13 cellular contexts compared by ENCODE assay signal in the genomic region with DNA sequence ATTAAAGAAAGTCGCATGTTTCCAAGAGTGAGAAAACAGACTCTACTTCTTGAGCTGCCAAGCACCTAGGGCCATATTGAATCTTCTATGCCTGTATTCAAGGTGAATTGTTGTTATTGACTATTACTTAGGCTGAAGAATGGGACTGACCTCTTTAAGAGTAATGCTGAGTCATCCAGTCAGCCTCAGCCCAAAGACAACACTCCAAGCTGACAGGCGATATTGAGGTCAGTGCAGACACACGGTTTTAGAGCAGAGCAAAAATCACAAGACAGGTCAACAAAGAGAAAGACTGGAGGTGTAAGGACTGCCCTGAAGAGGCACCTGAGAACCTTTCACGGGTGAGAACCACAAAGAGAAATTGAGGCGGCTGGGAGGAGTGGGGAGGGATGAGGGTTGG.
DNase-seq lines count a peak whose midpoint lies in the region; ATAC-seq and TF ChIP-seq lines count a peak whose summit lies in the region.
"Had no signal": no experiment of that assay in that cellular context is flagged by ENCODE, and none has a peak within 500 bp of the region (broad histone marks: within the 10 kb centered on the region; RNA-seq: fewer than 3 reads in every experiment).

No MANE protein-coding gene starts in this region.

- H3K18ac ChIP-seq in IMR-90 (ENCODE audit: low read depth, low read length): no peak overlapping the region

- H3K9me1 ChIP-seq in IMR-90 (ENCODE audit: insufficient read depth, low read length): no peaks in the 10 kb centered on the region

- no peaks in the 10 kb centered on the region for H3K9me3 ChIP-seq in IMR-90 (ENCODE audit: control insufficient read depth, insufficient read depth, low read length)
- H3K9me3 ChIP-seq in HAP-1: no peaks in the 10 kb centered on the region
- H3K9me3 ChIP-seq: esophagus squamous epithelium had no signal

- H3K4me1 ChIP-seq in IMR-90 (ENCODE audit: control insufficient read depth, insufficient read depth, low read length) (peaks cover 2% of the 10 kb centered on the region; the same call in 1 of the 2 replicates), HAP-1 (no peaks in the 10 kb centered on the region)
- H3K4me1 ChIP-seq: lower lobe of right lung had no signal

- H2BK15ac ChIP-seq in IMR-90 (ENCODE audit: low read depth, low read length): no peak overlapping the region

- in situ Hi-C loops in IMR-90 (cut with MboI; ENCODE audit: low sequenced_read_pairs) (no loop called here), brain microvascular endothelial cell (cut with HindIII; ENCODE audit: low pct_ligation_motif_present, low sequenced_read_pairs) (no loop called here), HAP-1 (cut with MboI; ENCODE audit: low sequenced_read_pairs) (no loop called here)

- no peak overlapping the region for H2AK5ac ChIP-seq in IMR-90 (ENCODE audit: low read depth, low read length)

- dilution Hi-C loops in IMR-90 (cut with HindIII; ENCODE audit: low sequenced_read_pairs, unreplicated experiment): no loop called here

- no peak overlapping the region for H3K9ac ChIP-seq in IMR-90 (ENCODE audit: low read depth, low read length)

- no peak overlapping the region for H4K8ac ChIP-seq in IMR-90 (ENCODE audit: low read depth in 2 of 2, low read length in 2 of 2)

- POLR2A ChIA-PET in IMR-90 (lab: Charles Lee; ENCODE audit: unreplicated experiment): no interaction called here

- H3K4me3 ChIP-seq in AG09309 (ENCODE audit: control insufficient read depth, low read depth, low read length) (no peak overlapping the region), IMR-90 (ENCODE audit: insufficient read depth, low read depth, low read length) (no peak overlapping the region), brain microvascular endothelial cell (ENCODE audit: low read depth, low read length) (no peak overlapping the region), HAP-1 (no peak overlapping the region)
- H3K4me3 ChIP-seq: esophagus squamous epithelium, lower lobe of right lung, sigmoid colon had no signal

- CTCF ChIA-PET in IMR-90 (lab: Yijun Ruan, JAX): interaction anchor here (0.7 kb wide), 1 partner anchor 126 kb away, joined by 3 read pairs; no protein-coding TSS in a partner anchor

- no peak overlapping the region for H3K4me2 ChIP-seq in IMR-90 (ENCODE audit: low read depth, low read length)

- TF ChIP-seq CTCF in AG09309 (IDR thresholded peaks at IDR 0.05; ENCODE audit: control insufficient read depth, insufficient read depth, low read depth, low read length, missing control alignments) (no peak), IMR-90 (conservative IDR thresholded peaks at IDR 0.05; ENCODE audit: low read depth, low read length) (no peak), brain microvascular endothelial cell (IDR thresholded peaks at IDR 0.05; ENCODE audit: low read depth, low read length, missing control alignments) (no peak)

- H3K36me3 ChIP-seq in IMR-90 (ENCODE audit: control insufficient read depth, insufficient read depth, low read length) (no peaks in the 10 kb centered on the region), brain microvascular endothelial cell (replicated peaks) (no peaks in the 10 kb centered on the region), HAP-1 (replicated peaks) (no peaks in the 10 kb centered on the region)
- H3K36me3 ChIP-seq: esophagus squamous epithelium, lower lobe of right lung, sigmoid colon had no signal

- WGBS in IMR-90 (ENCODE audit: extremely low coverage in 2 of 2, insufficient read length in 1 of 2), 2 experiments: no CpG with 5 or more reads among the region's 5 CpGs

- H3K23ac ChIP-seq in IMR-90 (ENCODE audit: low read depth, low read length): no peak overlapping the region

- no peak overlapping the region for H3K56ac ChIP-seq in IMR-90 (ENCODE audit: extremely low read depth, insufficient read depth, low read length)

- no peak overlapping the region for H3K14ac ChIP-seq in IMR-90 (replicated peaks; ENCODE audit: low read depth, low read length)

- no TSS peak for BruUV-seq in IMR-90 (replicated peaks; lab: Mats Ljungman, UMichigan)

- H4K20me1 ChIP-seq in IMR-90 (ENCODE audit: insufficient read depth, low read length): no peaks in the 10 kb centered on the region

- H2BK5ac ChIP-seq in IMR-90 (ENCODE audit: low read depth, low read length, poor library complexity, severe bottlenecking): no peak overlapping the region

- ATAC-seq in IMR-90 (ENCODE audit: low read depth) (peak; percentile 79), left lobe of liver (peak; percentile 39), HG03378 (IDR thresholded peaks at IDR 0.05; ENCODE audit: unreplicated experiment) (no peak)
- ATAC-seq: lower lobe of right lung had no signal

- no peak for TF ChIP-seq RAD21 in IMR-90 (IDR thresholded peaks at IDR 0.05; ENCODE audit: low read length)

- intact Hi-C loops in IMR-90 (cut with micrococcal nuclease): no loop called here

- no peak overlapping the region for H3K4ac ChIP-seq in IMR-90 (ENCODE audit: low read depth, low read length)

- no peak for TF ChIP-seq POLR2A in IMR-90 (IDR thresholded peaks at IDR 0.05; ENCODE audit: low read depth, low read length)

- H4K91ac ChIP-seq in IMR-90 (ENCODE audit: insufficient read depth, low read depth, low read length): no peak overlapping the region

- H3K27me3 ChIP-seq in IMR-90 (ENCODE audit: control insufficient read depth, insufficient read depth, low read length) (peaks cover 2% of the 10 kb centered on the region), brain microvascular endothelial cell (replicated peaks) (no peaks in the 10 kb centered on the region), HAP-1 (ENCODE audit: low read depth) (0 out of 2 replicates have a peak, but pooled peaks cover 3% of the 10 kb centered on the region)
- H3K27me3 ChIP-seq: sigmoid colon had no signal

- no peak overlapping the region for H2AFZ ChIP-seq in IMR-90 (replicated peaks; ENCODE audit: low read length, poor library complexity)

- H3K79me1 ChIP-seq in IMR-90 (ENCODE audit: low read depth in 1 of 2, low read length in 2 of 2): no peaks in the 10 kb centered on the region

- H2BK120ac ChIP-seq in IMR-90 (ENCODE audit: low read depth, low read length): no peak overlapping the region

- peak; percentile 3 for DNase-seq in AG09309 (ENCODE audit: low read depth)
- DNase-seq in IMR-90: peak; percentile 43
- DNase-seq in brain microvascular endothelial cell: peak; percentile 10
- no peak for DNase-seq in left lobe of liver (ENCODE audit: low spot score)
- DNase-seq in HAP-1 (ENCODE audit: low spot score in 2 of 2): no peak
- DNase-seq in NCI-H1930 (lab: John Stamatoyannopoulos, UW): no peak
- DNase-seq in NCI-H1048 (lab: John Stamatoyannopoulos, UW): no peak
- DNase-seq: aorta, esophagus squamous epithelium, lower lobe of right lung, NCI-H1105, sigmoid colon had no signal

- no peak overlapping the region for H2AK9ac ChIP-seq in IMR-90 (replicated peaks; ENCODE audit: low read depth, low read length, poor library complexity)

- H4K5ac ChIP-seq in IMR-90 (ENCODE audit: low read depth, low read length): no peak overlapping the region

- H3K27ac ChIP-seq in IMR-90 (ENCODE audit: insufficient read depth, low read length) (no peak overlapping the region), brain microvascular endothelial cell (no peak overlapping the region)
- H3K27ac ChIP-seq: esophagus squamous epithelium, lower lobe of right lung, sigmoid colon had no signal

- no peak overlapping the region for H2BK20ac ChIP-seq in IMR-90 (ENCODE audit: low read depth, low read length)

TF ChIP-seq in IMR-90, 13 proteins besides CTCF, POLR2A, EP300 and RAD21:
- peak; percentile 44; the same call in 1 of the 2 replicates for TF ChIP-seq MAFK (IDR thresholded peaks at IDR 0.05; ENCODE audit: low read depth, low read length)
- TF ChIP-seq NFE2L2 (IDR thresholded peaks at IDR 0.05; ENCODE audit: low read depth, low read length): peak; percentile 94
- no peak for TF ChIP-seq USF2 (IDR thresholded peaks at IDR 0.05; ENCODE audit: low read depth, low read length)

Comparison
In these comparisons a context has a peak if more than half of its experiments do, and no peak if none do; other contexts are left out.
1. DNase-seq: peak in AG09309 (single experiment), IMR-90 (single experiment) and brain microvascular endothelial cell (single experiment); none in left lobe of liver (single experiment), HAP-1 (0 of 2), NCI-H1930 (0 of 2) and NCI-H1048 (single experiment).